ENCODE assay signal across 17 cellular contexts in genomic region chr3:193800138-193801043, GRCh38.
DNase-seq lines count a peak whose midpoint lies in the region; ATAC-seq and TF ChIP-seq lines count a peak whose summit lies in the region.
"Had no signal": no experiment of that assay in that cellular context is flagged by ENCODE, and none has a peak within 500 bp of the region (broad histone marks: within the 10 kb centered on the region; RNA-seq: fewer than 3 reads in every experiment).

No MANE protein-coding gene starts in this region.

- CTCF ChIA-PET in CD8-positive, alpha-beta memory T cell (lab: Charles Lee) = no interaction called here
- CTCF ChIA-PET in WTC11 (lab: Charles Lee) = interaction anchor here (0.5 to 2.2 kb wide), 4 partner anchors 12 to 969 kb away, joined by 3 to 7 read pairs (median 4); no protein-coding TSS in a partner anchor

- no peak overlapping the region for H3K27ac Mint-ChIP-seq in CD8-positive, alpha-beta memory T cell
- H3K27ac Mint-ChIP-seq in WTC11 = no peak overlapping the region

- H3K36me3 Mint-ChIP-seq in CD8-positive, alpha-beta memory T cell = no peaks in the 10 kb centered on the region
- no peaks in the 10 kb centered on the region for H3K36me3 Mint-ChIP-seq in WTC11

- no peaks in the 10 kb centered on the region for H3K27me3 ChIP-seq in CD8-positive, alpha-beta memory T cell (ENCODE audit: insufficient read depth, low read length, poor library complexity, severe bottlenecking)
- H3K27me3 ChIP-seq in Loucy (ENCODE audit: insufficient read depth, low read length, poor library complexity, severe bottlenecking) = no peaks in the 10 kb centered on the region
- H3K27me3 ChIP-seq in foreskin keratinocyte = no peaks in the 10 kb centered on the region
- H3K27me3 ChIP-seq: Peyer's patch had no signal

- H3K4me2 ChIP-seq in Loucy (ENCODE audit: low read depth, low read length, poor library complexity, severe bottlenecking) = peak overlapping the region; percentile 1

- H3K4me1 Mint-ChIP-seq in CD8-positive, alpha-beta memory T cell = no peaks in the 10 kb centered on the region
- peaks cover 13% of the 10 kb centered on the region for H3K4me1 Mint-ChIP-seq in WTC11

- H3K4me3 Mint-ChIP-seq in CD8-positive, alpha-beta memory T cell = no peak overlapping the region
- H3K4me3 Mint-ChIP-seq in WTC11 = no peak overlapping the region

- peak overlapping the region; percentile 0 for H3K27ac ChIP-seq in CD8-positive, alpha-beta memory T cell (ENCODE audit: low read depth, low read length)
- H3K27ac ChIP-seq in foreskin keratinocyte = no peak overlapping the region
- no peak overlapping the region for H3K27ac ChIP-seq in caudate nucleus (ENCODE audit: low read depth, low read length)
- H3K27ac ChIP-seq: Peyer's patch had no signal

- ATAC-seq in WTC11 (peak; percentile 22; the same call in 1 of the 2 replicates), left lobe of liver (no peak), foreskin keratinocyte (no peak)

- no peaks in the 10 kb centered on the region for H3K9me3 Mint-ChIP-seq in CD8-positive, alpha-beta memory T cell
- H3K9me3 Mint-ChIP-seq in WTC11 = 0 out of 2 replicates have a peak, but pooled peaks cover 3% of the 10 kb centered on the region

- no peaks in the 10 kb centered on the region for H4K20me1 ChIP-seq in Loucy (ENCODE audit: insufficient read depth, low read length, poor library complexity, severe bottlenecking)

- no peak overlapping the region for H3K4me3 ChIP-seq in CD8-positive, alpha-beta memory T cell (ENCODE audit: low read length)
- no peak overlapping the region for H3K4me3 ChIP-seq in Loucy (ENCODE audit: low read length, poor library complexity, severe bottlenecking)
- H3K4me3 ChIP-seq: HAP-1, Peyer's patch had no signal

- no peaks in the 10 kb centered on the region for H3K4me1 ChIP-seq in CD8-positive, alpha-beta memory T cell (ENCODE audit: insufficient read depth, low read length)
- H3K4me1 ChIP-seq in Loucy (ENCODE audit: insufficient read depth, low read length, poor library complexity, severe bottlenecking) = peaks cover 36% of the 10 kb centered on the region
- peaks cover 8% of the 10 kb centered on the region for H3K4me1 ChIP-seq in foreskin keratinocyte
- H3K4me1 ChIP-seq: HAP-1, Peyer's patch had no signal

- H3K27me3 Mint-ChIP-seq in CD8-positive, alpha-beta memory T cell = peaks cover 2 to 16% of the 10 kb centered on the region in 2 donors
- H3K27me3 Mint-ChIP-seq in WTC11 (ENCODE audit: low read depth) = no peaks in the 10 kb centered on the region

- no peaks in the 10 kb centered on the region for H3K9me3 ChIP-seq in CD8-positive, alpha-beta memory T cell (ENCODE audit: low read length)
- H3K9me3 ChIP-seq in Loucy (ENCODE audit: insufficient read depth, low read depth, low read length) = no peaks in the 10 kb centered on the region
- H3K9me3 ChIP-seq: HAP-1, Peyer's patch had no signal

- H3K9me2 ChIP-seq in Loucy (replicated peaks; ENCODE audit: low read depth, low read length) = no peaks in the 10 kb centered on the region

- no peaks in the 10 kb centered on the region for H3K79me2 ChIP-seq in Loucy (ENCODE audit: insufficient read depth, low read length)

- H3K9ac ChIP-seq in Loucy (ENCODE audit: low read depth, low read length, poor library complexity, severe bottlenecking) = no peak overlapping the region

- no peak overlapping the region for H2AFZ ChIP-seq in Loucy (ENCODE audit: low read length)

- POLR2A ChIA-PET in CD8-positive, alpha-beta memory T cell (lab: Charles Lee) = no interaction called here
- POLR2A ChIA-PET in WTC11 (lab: Charles Lee) = no interaction called here

- no peak for DNase-seq in CD8-positive, alpha-beta memory T cell
- DNase-seq in WTC11 (ENCODE audit: low spot score) = no peak
- peak; percentile 19 for DNase-seq in left lobe of liver (ENCODE audit: low spot score)
- DNase-seq in KG1 (lab: John Stamatoyannopoulos, UW) = no peak
- DNase-seq in T-helper 9 cell = no peak
- no peak for DNase-seq in foreskin keratinocyte
- DNase-seq in caudate nucleus (lab: John Stamatoyannopoulos, UW) = no peak
- DNase-seq: C1 segment of cervical spinal cord, COR-L47, DMS53, NCI-H1092, NCI-H1694, NCI-H2107, Peyer's patch, SHP77 had no signal

- no peaks in the 10 kb centered on the region for H3F3A ChIP-seq in Loucy (ENCODE audit: low read depth)

- TF ChIP-seq CTCF in Loucy (conservative IDR thresholded peaks at IDR 0.05; ENCODE audit: low read length) (no peak), WTC11 (IDR thresholded peaks at IDR 0.05) (no peak), foreskin keratinocyte (conservative IDR thresholded peaks at IDR 0.05) (no peak)

- no peaks in the 10 kb centered on the region for H3K36me3 ChIP-seq in CD8-positive, alpha-beta memory T cell (ENCODE audit: insufficient read depth, low read length)
- H3K36me3 ChIP-seq in Loucy (ENCODE audit: insufficient read depth, low read length) = no peaks in the 10 kb centered on the region
- H3K36me3 ChIP-seq: HAP-1, Peyer's patch had no signal

TF ChIP-seq in WTC11, 78 proteins besides CTCF, POLR2A, EP300 and RAD21:
- TF ChIP-seq ETV6 (CRISPR knock-in tag; IDR thresholded peaks at IDR 0.05) (no peak), CDX4 (CRISPR knock-in tag; IDR thresholded peaks at IDR 0.05; ENCODE audit: borderline replicate concordance) (0 out of 2 replicates have a peak, but pooled peaks have one; percentile 67)
TF ChIP-seq in WTC11: peak in this region for 1.
